Comparison of ENCODE assay signal across 9 cellular contexts in the genomic region with DNA sequence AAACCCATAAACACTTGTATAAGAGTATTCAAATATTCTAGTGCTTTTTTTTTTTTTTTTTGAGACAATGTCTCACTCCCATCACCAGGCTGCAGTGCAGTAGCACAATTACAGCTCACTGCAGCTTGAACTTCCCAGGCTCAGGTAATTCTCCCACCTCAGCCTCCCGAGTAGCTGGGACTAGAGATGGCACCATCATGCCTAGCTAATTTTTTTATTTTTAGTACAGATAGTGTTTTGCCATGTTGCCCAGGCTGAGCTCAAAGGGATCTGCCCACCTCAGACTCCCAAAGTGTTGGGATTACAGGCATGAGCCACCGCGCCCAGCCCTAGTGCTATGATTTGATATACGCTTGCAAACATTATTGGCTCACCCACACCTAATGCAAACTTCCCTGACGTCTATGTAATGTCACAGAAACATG. TPM values are rescaled to one million over a fixed set of nuclear protein-coding genes. Genes with fewer than 3 reads are reported as not detected.
DNase-seq lines count a peak whose midpoint lies in the region; ATAC-seq, FAIRE-seq and TF ChIP-seq lines count a peak whose summit lies in the region.
"Had no signal": no experiment of that assay in that cellular context is flagged by ENCODE, and none has a peak within 500 bp of the region (broad histone marks: within the 10 kb centered on the region; RNA-seq: fewer than 3 reads in every experiment).

No MANE protein-coding gene starts in this region.

- no peaks in the 10 kb centered on the region for H3K9me3 Mint-ChIP-seq in natural killer cell

- H2AFZ ChIP-seq in H1 (ENCODE audit: low read length) = no peak overlapping the region
- H2AFZ ChIP-seq in osteoblast (ENCODE audit: low read length) = no peak overlapping the region

- no peak for FAIRE-seq in H1 (lab: Jason Lieb, UNC)
- FAIRE-seq: TTC549 had no signal

- H3K9me3 ChIP-seq in RWPE2 (ENCODE audit: severe bottlenecking) (peaks cover 2% of the 10 kb centered on the region), H1 (ENCODE audit: insufficient read depth in 2 of 2, low read depth in 1 of 2, low read length in 1 of 2) (no peaks in the 10 kb centered on the region), osteoblast (ENCODE audit: low read depth, low read length) (no peaks in the 10 kb centered on the region)

- no peaks in the 10 kb centered on the region; the same call in 1 of the 2 replicates for H3K36me3 ChIP-seq in GM06990 (ENCODE audit: control insufficient read depth, insufficient read depth, low read length)
- peaks cover 29% of the 10 kb centered on the region for H3K36me3 ChIP-seq in RWPE2 (ENCODE audit: low read depth)
- no peaks in the 10 kb centered on the region for H3K36me3 ChIP-seq in H1 (ENCODE audit: control insufficient read depth in 2 of 4, insufficient read depth in 4 of 4, low read length in 3 of 4)
- peaks cover 28% of the 10 kb centered on the region for H3K36me3 ChIP-seq in osteoblast (ENCODE audit: insufficient read depth, low read length)

- TF ChIP-seq RAD21 in H1 (IDR thresholded peaks at IDR 0.05 in 1 of 2, conservative IDR thresholded peaks at IDR 0.05 in 1 of 2; ENCODE audit: low read depth in 2 of 2, low read length in 2 of 2) = peak; percentile 48 to 51

- no peak overlapping the region for H3K56ac ChIP-seq in H1 (replicated peaks; ENCODE audit: insufficient read length, low read depth, low read length)

- no peak overlapping the region for H3K18ac ChIP-seq in H1 (ENCODE audit: extremely low read depth, low read length)

- H3K4me3 ChIP-seq in GM06990 (replicated peaks; ENCODE audit: low read depth, low read length) (no peak overlapping the region), RWPE2 (ENCODE audit: severe bottlenecking) (no peak overlapping the region), H1 (ENCODE audit: extremely low read depth in 1 of 4, insufficient read depth in 2 of 4, low read depth in 3 of 4, low read length in 4 of 4) (no peak overlapping the region), osteoblast (ENCODE audit: insufficient read depth, low read length) (no peak overlapping the region)

- TF ChIP-seq CTCF in GM06990 (IDR thresholded peaks at IDR 0.05; ENCODE audit: insufficient read depth, low read length, poor library complexity, severe bottlenecking) = peak; percentile 21
- TF ChIP-seq CTCF in RWPE2 (IDR thresholded peaks at IDR 0.05; ENCODE audit: poor library complexity, severe bottlenecking) = peak; percentile 60
- peak in 1 of 3 experiments; percentile 22; a peak in 1 of 4 replicates for TF ChIP-seq CTCF in H1 (IDR thresholded peaks at IDR 0.05; ENCODE audit: control extremely low read depth in 1 of 3, insufficient read depth in 1 of 3, low read depth in 1 of 3, low read length in 3 of 3)
- TF ChIP-seq CTCF in osteoblast (IDR thresholded peaks at IDR 0.05; ENCODE audit: extremely low read depth, low read depth, low read length) = peak; percentile 35
- TF ChIP-seq CTCF in natural killer cell (IDR thresholded peaks at IDR 0.05) = no peak

- H4K8ac ChIP-seq in H1 (ENCODE audit: extremely low read depth, insufficient read depth, low read length) = peak overlapping the region; percentile 5; the same call in 1 of the 2 replicates

- H2BK5ac ChIP-seq in H1 (ENCODE audit: low read depth, low read length) = no peak overlapping the region

- H3K9ac ChIP-seq in H1 (replicated peaks in 1 of 4; ENCODE audit: extremely low read depth in 1 of 4, low read depth in 3 of 4, low read length in 3 of 4) = no peak overlapping the region; a peak in 1 of 7 replicates

- DNase-seq in GM06990 (ENCODE audit: extremely low read depth, insufficient read length) = no peak
- no peak for DNase-seq in RWPE2 (ENCODE audit: low spot score)
- DNase-seq in H1 (ENCODE audit: low read depth in 1 of 2, low spot score in 2 of 2) = no peak
- DNase-seq in osteoblast (ENCODE audit: insufficient read length, low spot score, missing footprints) = no peak
- no peak for DNase-seq in natural killer cell
- no peak for DNase-seq in HuH-7.5 (ENCODE audit: low spot score)
- DNase-seq: NCI-H2081 treated with DMSO at 0.1 percent for 48 hours had no signal

- H4K20me1 ChIP-seq in H1 (replicated peaks in 1 of 2; ENCODE audit: control insufficient read depth in 1 of 2, insufficient read depth in 2 of 2, low read length in 2 of 2) (no peaks in the 10 kb centered on the region), osteoblast (ENCODE audit: insufficient read depth, low read length) (peaks cover 37% of the 10 kb centered on the region)

- no peak overlapping the region for H4K5ac ChIP-seq in H1 (ENCODE audit: insufficient read length, low read depth, low read length)

- no peak overlapping the region for H2AK5ac ChIP-seq in H1 (ENCODE audit: low read depth, low read length)

- 87% methylated on average over 5 of the region's 5 CpGs; no CpG with 5 or more reads in 1 of the 2 experiments for WGBS in H1 (ENCODE audit: extremely low coverage in 1 of 2, insufficient coverage in 1 of 2, insufficient read length in 1 of 2, insufficient replicate concordance in 2 of 2, low coverage in 1 of 2, low lambda C conversion rate in 2 of 2, missing lambda C conversion rate in 1 of 2), 2 experiments

- H3K4me1 ChIP-seq in RWPE2 (ENCODE audit: insufficient read depth, poor library complexity, severe bottlenecking) = peaks cover 11% of the 10 kb centered on the region
- H3K4me1 ChIP-seq in H1 (replicated peaks in 1 of 4; ENCODE audit: control insufficient read depth in 3 of 4, insufficient read depth in 4 of 4, low read length in 3 of 4) = no peaks in the 10 kb centered on the region
- peaks cover 4% of the 10 kb centered on the region for H3K4me1 ChIP-seq in osteoblast (ENCODE audit: insufficient read depth, low read length)

- H3K14ac ChIP-seq in H1 (ENCODE audit: insufficient read length) = no peak overlapping the region

- POLR2A ChIA-PET in H1 (lab: Charles Lee; ENCODE audit: partially characterized antibody) = no interaction called here

- CTCF ChIA-PET in H1 (lab: Charles Lee; ENCODE audit: partially characterized antibody) = interaction anchor here (0.9 to 1.4 kb wide), 2 partner anchors 218 to 282 kb away, joined by 3 to 7 read pairs; no protein-coding TSS in a partner anchor

- no peak for TF ChIP-seq POLR2A in H1 (IDR thresholded peaks at IDR 0.05; ENCODE audit: control extremely low read depth in 1 of 2, low read depth in 2 of 2, low read length in 2 of 2)

- H2BK15ac ChIP-seq in H1 (ENCODE audit: low read length) = no peak overlapping the region

- H3K23me2 ChIP-seq in H1 (ENCODE audit: low read depth, low read length) = no peaks in the 10 kb centered on the region

- no peak overlapping the region for H4K91ac ChIP-seq in H1 (replicated peaks; ENCODE audit: insufficient read length, low read length)

- H3K36me3 Mint-ChIP-seq in natural killer cell = no peaks in the 10 kb centered on the region

- H2BK12ac ChIP-seq in H1 (ENCODE audit: low read depth, low read length) = no peak overlapping the region

- no peak overlapping the region for H3K4ac ChIP-seq in H1 (replicated peaks; ENCODE audit: insufficient read length, low read depth, low read length)

- H3K4me1 Mint-ChIP-seq in natural killer cell = no peaks in the 10 kb centered on the region

- H3K4me2 ChIP-seq in H1 (ENCODE audit: insufficient read depth in 1 of 2, low read depth in 2 of 2, low read length in 2 of 2) = no peak overlapping the region
- H3K4me2 ChIP-seq in osteoblast (ENCODE audit: insufficient read depth, low read length) = no peak overlapping the region

- no peak overlapping the region for H2BK20ac ChIP-seq in H1 (ENCODE audit: low read length)

- H2BK120ac ChIP-seq in H1 (replicated peaks; ENCODE audit: low read depth, low read length) = no peak overlapping the region

- H3K27me3 Mint-ChIP-seq in natural killer cell (ENCODE audit: low read depth in 2 of 2) = no peaks in the 10 kb centered on the region

- intact Hi-C loops in natural killer cell (cut with micrococcal nuclease) = no loop called here

- H3K27ac Mint-ChIP-seq in natural killer cell = no peak overlapping the region

- ATAC-seq in RWPE2 (ENCODE audit: low read depth) (peak; percentile 69), natural killer cell (no peak)
- ATAC-seq in activated CD4-positive, CD25-positive, alpha-beta regulatory T cell treated with anti-CD3 and anti-CD28 coated beads, Interleukin-2, amount 50 U/mL, for 24 hours = no peak

- no peaks in the 10 kb centered on the region for H3K79me1 ChIP-seq in H1 (ENCODE audit: low read depth, low read length)

- H3K79me2 ChIP-seq in H1 (ENCODE audit: control insufficient read depth in 1 of 2, insufficient read depth in 2 of 2, low read length in 2 of 2) (no peaks in the 10 kb centered on the region), osteoblast (ENCODE audit: insufficient read depth, low read length) (peaks cover 91% of the 10 kb centered on the region)

- no peak for TF ChIP-seq EP300 in H1 (IDR thresholded peaks at IDR 0.05; ENCODE audit: borderline replicate concordance in 1 of 2, low read depth in 2 of 2, low read length in 2 of 2)

- H3K27ac ChIP-seq in RWPE2 (ENCODE audit: poor library complexity, severe bottlenecking) (no peak overlapping the region), H1 (ENCODE audit: low read depth, low read length) (no peak overlapping the region), osteoblast (ENCODE audit: low read depth, low read length) (peak overlapping the region; percentile 17)

- no peak overlapping the region for H3K23ac ChIP-seq in H1 (ENCODE audit: insufficient read length)

- no peak overlapping the region for H3K4me3 Mint-ChIP-seq in natural killer cell

- H3K27me3 ChIP-seq in GM06990 (replicated peaks; ENCODE audit: control insufficient read depth, insufficient read depth, low read length) (no peaks in the 10 kb centered on the region), RWPE2 (ENCODE audit: insufficient read depth, poor library complexity, severe bottlenecking) (peaks cover 2% of the 10 kb centered on the region), H1 (replicated peaks in 1 of 4; ENCODE audit: control insufficient read depth in 3 of 4, extremely low read depth in 1 of 4, insufficient read depth in 3 of 4, low read length in 3 of 4) (no peaks in the 10 kb centered on the region), osteoblast (ENCODE audit: insufficient read depth, low read length) (no peaks in the 10 kb centered on the region)

TF ChIP-seq in H1, 55 proteins besides CTCF, POLR2A, EP300 and RAD21:
- TF ChIP-seq YY1 (IDR thresholded peaks at IDR 0.05; ENCODE audit: low read depth, low read length) = no peak
- no peak for TF ChIP-seq FOSL1 (IDR thresholded peaks at IDR 0.05; ENCODE audit: insufficient read depth, low read depth, low read length)

RNA-seq across cellular contexts. Expression of a gene that starts 11.8 kb away (rescaled TPM):
- total RNA-seq in H1 (2021; fragmentation: NEBNext Ultra II Directional; extraction: Animal tissue kit (Norgen Biotek cat#: 25700)) = 9.6 and 11.1 TPM in 2 replicates
- polyA plus RNA-seq in H1 (2011; rRNA removed) = 0.82 and 1.4 TPM in 2 replicates
- 2.0 TPM for polyA plus RNA-seq in H1 (2011; cell fraction: cytosol; rRNA removed)
- polyA plus RNA-seq in H1 (2011; cell fraction: nucleus; rRNA removed) = 3.9 TPM
- polyA plus RNA-seq in H1 (2012, experiment 1 of 2) = 2.1 to 6.1 TPM (median 3.8 TPM) in 4 replicates
- 0.22 TPM for polyA plus RNA-seq in H1 (2012, experiment 2 of 2)
- polyA plus RNA-seq in H1 (2013, experiment 1 of 2) = 8.9 TPM
- polyA plus RNA-seq in H1 (2013, experiment 2 of 2) = 9.7 TPM
- polyA minus RNA-seq in H1 (2011; rRNA and poly(A)+ RNA removed) = 9.2 and 26.1 TPM in 2 replicates
- polyA minus RNA-seq in H1 (2011; cell fraction: cytosol; rRNA and poly(A)+ RNA removed) = 8.0 TPM
- 20.2 TPM for polyA minus RNA-seq in H1 (2011; cell fraction: nucleus; rRNA and poly(A)+ RNA removed)
- total RNA-seq in osteoblast = 785 and 804 TPM in 2 replicates
- 10 to 100 TPM; 48.5 to 73.0 (median 53.8) TPM for total RNA-seq in natural killer cell

Comparison
In these comparisons a context has a peak if more than half of its experiments do, and no peak if none do; other contexts are left out.
1. RNA of a gene that starts 11.8 kb away (total RNA-seq): 785 to 804 TPM in osteoblast; 48.5 to 73.0 TPM in natural killer cell and 9.6 to 11.1 TPM in H1; every median in the first group is over 10 times any median in the second.